ENCODE assay signal across 17 cellular contexts in the genomic region with DNA sequence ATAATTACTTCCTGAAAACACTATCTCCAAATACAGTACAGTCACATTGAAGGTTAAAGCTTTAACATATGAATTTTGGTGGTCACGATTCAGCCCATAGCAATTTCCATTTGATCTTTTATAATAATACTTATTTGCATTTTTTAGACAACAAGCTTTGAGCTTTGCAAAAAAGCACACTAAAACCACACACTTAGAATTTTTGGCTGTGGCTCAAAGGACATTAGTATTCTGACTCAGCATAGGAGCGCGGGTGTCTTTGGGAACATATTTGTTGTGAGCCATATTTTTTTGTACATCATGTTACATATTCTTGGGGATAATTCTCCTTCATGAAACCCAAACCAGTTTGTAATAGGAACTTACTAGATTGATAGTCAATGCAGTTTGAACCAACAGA.
DNase-seq lines count a peak whose midpoint lies in the region; ATAC-seq and TF ChIP-seq lines count a peak whose summit lies in the region.
"Had no signal": no experiment of that assay in that cellular context is flagged by ENCODE, and none has a peak within 500 bp of the region (broad histone marks: within the 10 kb centered on the region; RNA-seq: fewer than 3 reads in every experiment).

No MANE protein-coding gene starts in this region.

- peaks cover 2% of the 10 kb centered on the region for H3K27me3 Mint-ChIP-seq in nephron progenitor cell (ENCODE audit: low read depth, poor library complexity)
- no peaks in the 10 kb centered on the region for H3K27me3 Mint-ChIP-seq in T-cell

- DNase-seq in DMS53 (lab: John Stamatoyannopoulos, UW), result peak; percentile 15
- DNase-seq in DMS53 treated with DMSO at 0.1 percent for 48 hours (lab: John Stamatoyannopoulos, UW; ENCODE audit: unreplicated experiment), result no peak
- peak; percentile 71 for DNase-seq in NCI-H2029 (lab: John Stamatoyannopoulos, UW)
- DNase-seq in SW480 (ENCODE audit: low spot score), result peak; percentile 59
- DNase-seq in kidney tubule cell (ENCODE audit: low spot score), result peak; percentile 9
- DNase-seq in GM19238 (ENCODE audit: insufficient read length, low spot score), result no peak
- no peak for DNase-seq in nephron progenitor cell
- DNase-seq in T-cell, result no peak
- DNase-seq: 8988T, COR-L47, DMS79 treated with DMSO at 0.1 percent for 48 hours, HFFc6, MG63, NCI-H1417, NCI-H748 treated with DMSO at 0.1 percent for 48 hours, Right ventricle myocardium superior had no signal

- no peak for TF ChIP-seq CTCF in nephron progenitor cell (IDR thresholded peaks at IDR 0.05)

- no peak for ATAC-seq in T-cell (replicated peaks in 1 of 4)

- H3K27ac Mint-ChIP-seq in nephron progenitor cell (no peak overlapping the region), T-cell (no peak overlapping the region)
- H3K27ac Mint-ChIP-seq: CD14-positive monocyte, HFFc6 had no signal

- H3K4me1 Mint-ChIP-seq in nephron progenitor cell, result no peaks in the 10 kb centered on the region
- H3K4me1 Mint-ChIP-seq in T-cell, result no peaks in the 10 kb centered on the region
- H3K4me1 Mint-ChIP-seq: CD14-positive monocyte had no signal

- H3K9me3 Mint-ChIP-seq in nephron progenitor cell, result peaks cover 14% of the 10 kb centered on the region
- peaks cover 3 to 17% (median 4%) of the 10 kb centered on the region in 3 donors for H3K9me3 Mint-ChIP-seq in T-cell

- POLR2A ChIA-PET in T-cell (lab: Charles Lee), result no interaction called here

- H3K36me3 Mint-ChIP-seq in nephron progenitor cell (ENCODE audit: low read depth), result no peaks in the 10 kb centered on the region
- H3K36me3 Mint-ChIP-seq in T-cell, result no peaks in the 10 kb centered on the region
- H3K36me3 Mint-ChIP-seq: CD14-positive monocyte had no signal

- H3K4me3 Mint-ChIP-seq in nephron progenitor cell (no peak overlapping the region), T-cell (no peak overlapping the region)
- H3K4me3 Mint-ChIP-seq: CD14-positive monocyte, HFFc6 had no signal

- CTCF ChIA-PET in T-cell (lab: Charles Lee), result no interaction called here

Comparison
In these comparisons a context has a peak if more than half of its experiments do, and no peak if none do; other contexts are left out.
1. DNase-seq: peak in DMS53 (single experiment), NCI-H2029 (single experiment), SW480 (single experiment) and kidney tubule cell (single experiment); none in DMS53 treated with DMSO at 0.1 percent for 48 hours (single experiment), GM19238 (single experiment), nephron progenitor cell (single experiment) and T-cell (0 of 34).